ENCODE assay signal across 8 cellular contexts in the genomic region with DNA sequence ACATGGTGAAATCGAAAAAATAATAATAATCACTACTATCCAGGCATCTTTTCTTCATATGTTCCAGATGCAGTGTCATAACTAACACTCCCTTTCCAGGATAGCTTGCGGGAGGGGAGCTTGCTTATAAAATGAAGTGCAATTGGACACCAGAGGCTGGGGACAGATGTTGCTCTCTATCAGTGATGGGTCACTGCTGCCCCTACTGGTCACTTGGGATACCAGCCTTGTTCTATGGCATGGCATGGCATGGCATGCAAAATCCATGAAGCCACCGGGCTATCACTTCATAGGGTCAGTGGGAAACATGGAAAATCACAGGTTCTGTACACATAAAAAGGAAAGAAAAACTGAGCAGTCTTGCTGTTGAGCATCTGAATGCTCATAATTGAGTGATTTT.
DNase-seq lines count a peak whose midpoint lies in the region; TF ChIP-seq lines count a peak whose summit lies in the region.

No MANE protein-coding gene starts in this region.

- no peak overlapping the region for H3K4ac ChIP-seq in neuronal stem cell (ENCODE audit: low read length)

- no peak overlapping the region for H2AK5ac ChIP-seq in neuronal stem cell (ENCODE audit: low read depth, low read length)

- H4K91ac ChIP-seq in neuronal stem cell (ENCODE audit: low read depth, low read length, poor library complexity): no peak overlapping the region

- H2BK12ac ChIP-seq in neuronal stem cell (ENCODE audit: low read length): no peak overlapping the region

- H3K36me3 ChIP-seq in brain microvascular endothelial cell (replicated peaks): no peaks in the 10 kb centered on the region
- no peaks in the 10 kb centered on the region for H3K36me3 ChIP-seq in neuronal stem cell (replicated peaks in 1 of 2; ENCODE audit: control insufficient read depth in 2 of 2, insufficient read depth in 2 of 2, low read length in 2 of 2)
- no peaks in the 10 kb centered on the region for H3K36me3 ChIP-seq in uterus

- H3K14ac ChIP-seq in neuronal stem cell (ENCODE audit: low read length): no peak overlapping the region

- in situ Hi-C loops in brain microvascular endothelial cell (cut with HindIII; ENCODE audit: low pct_ligation_motif_present, low sequenced_read_pairs): no loop called here

- H3K4me2 ChIP-seq in neuronal stem cell (ENCODE audit: insufficient read depth, low read length, poor library complexity, severe bottlenecking): no peak overlapping the region

- H3K4me1 ChIP-seq in neuronal stem cell (ENCODE audit: control insufficient read depth in 2 of 2, insufficient read depth in 1 of 2, low read depth in 1 of 2, low read length in 2 of 2) (no peaks in the 10 kb centered on the region), uterus (no peaks in the 10 kb centered on the region)

- no peak overlapping the region for H3K18ac ChIP-seq in neuronal stem cell (ENCODE audit: low read length)

- no peak overlapping the region for H4K8ac ChIP-seq in neuronal stem cell (ENCODE audit: low read depth, low read length)

- H2BK120ac ChIP-seq in neuronal stem cell (ENCODE audit: low read depth, low read length): no peak overlapping the region

- no peak overlapping the region for H2BK15ac ChIP-seq in neuronal stem cell (ENCODE audit: low read length)

- no peak overlapping the region for H3K27ac ChIP-seq in brain microvascular endothelial cell
- no peak overlapping the region for H3K27ac ChIP-seq in neuronal stem cell (replicated peaks; ENCODE audit: low read length)
- H3K27ac ChIP-seq in uterus: no peak overlapping the region

- no peak for TF ChIP-seq POLR2A in uterus (IDR thresholded peaks at IDR 0.05)

- no peaks in the 10 kb centered on the region for H3K27me3 ChIP-seq in brain microvascular endothelial cell (replicated peaks)
- no peaks in the 10 kb centered on the region for H3K27me3 ChIP-seq in neuronal stem cell (ENCODE audit: control insufficient read depth in 3 of 3, insufficient read depth in 3 of 3, low read depth in 1 of 3, low read length in 3 of 3)
- H3K27me3 ChIP-seq in uterus: no peaks in the 10 kb centered on the region

- intact Hi-C loops in uterus (cut with DNase I; ENCODE audit: low total_unique reads): no loop called here

- DNase-seq in activated CD8-positive, alpha-beta memory T cell treated with anti-CD3 and anti-CD28 coated beads for 24 hours: peak; percentile 58
- DNase-seq in activated CD8-positive, alpha-beta memory T cell treated with anti-CD3 and anti-CD28 coated beads, Interleukin-2, amount 50 U/mL, for 4 hours: no peak
- DNase-seq in H4 (ENCODE audit: low spot score) (peak; percentile 51), NCI-H82 (lab: John Stamatoyannopoulos, UW) (peak; percentile 76), brain microvascular endothelial cell (no peak), neuronal stem cell (ENCODE audit: low spot score) (peak; percentile 1), uterus (no peak), T1000 (lab: John Stamatoyannopoulos, UW) (no peak)

- no peak overlapping the region for H3K9ac ChIP-seq in neuronal stem cell (ENCODE audit: low read depth, low read length, poor library complexity)

- H2AFZ ChIP-seq in neuronal stem cell (ENCODE audit: low read length): no peak overlapping the region

- no peak overlapping the region for H2BK5ac ChIP-seq in neuronal stem cell (ENCODE audit: low read length)

- TF ChIP-seq CTCF in brain microvascular endothelial cell (IDR thresholded peaks at IDR 0.05; ENCODE audit: low read depth, low read length, missing control alignments) (peak; percentile 80), uterus (IDR thresholded peaks at IDR 0.05) (peak in 1 of 4 experiments; percentile 16)

- H3K9me3 ChIP-seq in neuronal stem cell (replicated peaks in 1 of 2; ENCODE audit: control insufficient read depth in 2 of 2, insufficient read depth in 1 of 2, low read depth in 1 of 2, low read length in 2 of 2) (no peaks in the 10 kb centered on the region), uterus (no peaks in the 10 kb centered on the region)

- no CpG with 5 or more reads among the region's 3 CpGs for WGBS in neuronal stem cell (ENCODE audit: extremely low coverage in 2 of 2, insufficient read length in 2 of 2, insufficient replicate concordance in 1 of 2), 2 donors

- no peak overlapping the region for H3K23ac ChIP-seq in neuronal stem cell (ENCODE audit: low read depth, low read length, poor library complexity)

- H3K4me3 ChIP-seq in brain microvascular endothelial cell (ENCODE audit: low read depth, low read length) (no peak overlapping the region), neuronal stem cell (ENCODE audit: low read length in 2 of 2) (no peak overlapping the region), uterus (no peak overlapping the region)

- H3K79me1 ChIP-seq in neuronal stem cell (ENCODE audit: low read depth, low read length): no peaks in the 10 kb centered on the region

Comparison
In these comparisons a context has a peak if more than half of its experiments do, and no peak if none do; other contexts are left out.
1. DNase-seq: peak in activated CD8-positive, alpha-beta memory T cell treated with anti-CD3 and anti-CD28 coated beads for 24 hours (single experiment), H4 (single experiment), NCI-H82 (single experiment) and neuronal stem cell (single experiment); none in activated CD8-positive, alpha-beta memory T cell treated with anti-CD3 and anti-CD28 coated beads, Interleukin-2, amount 50 U/mL, for 4 hours (single experiment), brain microvascular endothelial cell (single experiment), uterus (0 of 2) and T1000 (single experiment).